ENCODE assay signal across 12 cellular contexts in the genomic region with DNA sequence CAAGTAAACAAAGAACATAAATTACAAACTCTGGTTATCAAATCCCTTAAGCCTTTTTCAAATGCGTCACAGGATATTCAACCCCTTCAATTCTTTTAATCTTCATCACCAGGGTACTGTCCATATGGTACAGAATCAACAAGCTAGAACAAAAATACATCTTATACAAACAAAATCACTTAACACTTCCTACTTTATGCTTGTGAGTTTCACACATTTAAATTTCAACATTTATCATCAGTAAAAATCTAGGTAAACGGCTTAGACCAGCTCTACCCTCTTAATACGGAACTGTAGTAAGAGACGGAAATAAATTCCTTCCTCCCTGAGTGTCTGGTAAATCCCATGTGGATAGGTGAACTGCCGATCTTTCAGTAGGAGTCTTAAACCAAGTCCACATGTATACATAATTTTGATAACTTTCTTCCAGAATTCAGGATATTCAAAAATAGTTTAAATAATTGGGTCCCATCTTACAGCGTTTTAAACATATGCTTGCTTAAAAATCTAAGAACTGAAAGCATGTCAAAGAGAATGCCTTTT. TPM values are rescaled to one million over a fixed set of nuclear protein-coding genes. Genes with fewer than 3 reads are reported as not detected.
A peak's percentile ranks its signal among the peaks of the same experiment; 100 is the strongest.
DNase-seq lines count a peak whose midpoint lies in the region; ATAC-seq, FAIRE-seq and TF ChIP-seq lines count a peak whose summit lies in the region.
"Had no signal": no experiment of that assay in that cellular context is flagged by ENCODE, and none has a peak within 500 bp of the region (broad histone marks: within the 10 kb centered on the region; RNA-seq: fewer than 3 reads in every experiment).

No MANE protein-coding gene starts in this region.

- no peaks in the 10 kb centered on the region for H3K36me3 Mint-ChIP-seq in astrocyte (ENCODE audit: low read depth, unreplicated experiment)

- H3K4me1 Mint-ChIP-seq in astrocyte (ENCODE audit: low read depth, unreplicated experiment), result no peaks in the 10 kb centered on the region

- H3K79me2 ChIP-seq in ACC112 (ENCODE audit: control insufficient read depth, insufficient read depth, low read length, unreplicated experiment) (no peaks in the 10 kb centered on the region), astrocyte (ENCODE audit: insufficient read depth, low read length) (no peaks in the 10 kb centered on the region)

- no peak overlapping the region for H3K27ac Mint-ChIP-seq in astrocyte (ENCODE audit: unreplicated experiment)
- H3K27ac Mint-ChIP-seq: activated T-cell treated with anti-CD3 and anti-CD28 coated beads, Interleukin-2, amount 50 U/mL, for 24 hours had no signal

- peaks cover 4% of the 10 kb centered on the region for H3K27me3 Mint-ChIP-seq in astrocyte (ENCODE audit: low read depth, unreplicated experiment)

- H3K4me3 Mint-ChIP-seq in astrocyte (ENCODE audit: unreplicated experiment), result peak overlapping the region; percentile 97

- no peaks in the 10 kb centered on the region for H4K20me1 ChIP-seq in astrocyte (ENCODE audit: insufficient read depth, low read length)

- H3K4me2 ChIP-seq in astrocyte (ENCODE audit: low read length), result peak overlapping the region; percentile 98

- no peak overlapping the region for H3K9ac ChIP-seq in HUES6 (ENCODE audit: low read length)
- H3K9ac ChIP-seq in astrocyte (ENCODE audit: low read length), result no peak overlapping the region

- in situ Hi-C loops in GM13977 (cut with MboI; ENCODE audit: low pct_unique_long_range_greater_than_20kb, low sequenced_read_pairs, unreplicated experiment), result no loop called here

- H3K27ac ChIP-seq in ACC112 (ENCODE audit: low read depth, low read length) (no peak overlapping the region), HUES6 (ENCODE audit: low read depth, low read length) (no peak overlapping the region), astrocyte (ENCODE audit: low read depth, low read length) (no peak overlapping the region)
- H3K27ac ChIP-seq: skin epidermis had no signal

- no peak for FAIRE-seq in astrocyte (lab: Jason Lieb, UNC)

- TF ChIP-seq CTCF in astrocyte (IDR thresholded peaks at IDR 0.05; ENCODE audit: insufficient read depth, low read depth, low read length) (no peak), GM13977 (IDR thresholded peaks at IDR 0.05; ENCODE audit: extremely low read depth, insufficient read depth, missing control alignments) (no peak)

- H3K9me3 ChIP-seq in HUES6 (ENCODE audit: control insufficient read depth, insufficient read depth, low read depth, low read length) (no peaks in the 10 kb centered on the region), astrocyte (ENCODE audit: insufficient read depth, low read depth, low read length) (no peaks in the 10 kb centered on the region)

- H2AFZ ChIP-seq in ACC112 (ENCODE audit: low read length, unreplicated experiment), result peak overlapping the region; percentile 42
- peak overlapping the region; percentile 80 for H2AFZ ChIP-seq in astrocyte (ENCODE audit: low read depth, low read length)

- H3K4me3 ChIP-seq in ACC112 (ENCODE audit: low read depth, low read length) (peak overlapping the region; percentile 80), HUES6 (ENCODE audit: low read depth, low read length) (peak overlapping the region; percentile 78; the same call in 1 of the 2 replicates), astrocyte (ENCODE audit: insufficient read depth, low read depth, low read length) (peak overlapping the region; percentile 70)

- H3K36me3 ChIP-seq in ACC112 (ENCODE audit: insufficient read depth, low read length) (no peaks in the 10 kb centered on the region), HUES6 (ENCODE audit: control insufficient read depth, insufficient read depth, low read length) (no peaks in the 10 kb centered on the region), astrocyte (ENCODE audit: insufficient read depth, low read length) (no peaks in the 10 kb centered on the region)

- H3K4me1 ChIP-seq in ACC112 (ENCODE audit: control insufficient read depth, insufficient read depth, low read length, unreplicated experiment) (peaks cover 11% of the 10 kb centered on the region), HUES6 (ENCODE audit: control insufficient read depth, insufficient read depth, low read length) (peaks cover 5% of the 10 kb centered on the region; the same call in 1 of the 2 replicates), astrocyte (ENCODE audit: insufficient read depth, low read length) (no peaks in the 10 kb centered on the region)

- DNase-seq in astrocyte (ENCODE audit: low read depth), result no peak
- peak; percentile 17 for DNase-seq in midbrain (lab: John Stamatoyannopoulos, UW)
- no peak for DNase-seq in GM13977 (ENCODE audit: low spot score)
- DNase-seq in mucosa of gallbladder (ENCODE audit: low spot score), result no peak
- DNase-seq: activated T-cell treated with anti-CD3 and anti-CD28 coated beads, Interleukin-2, amount 50 U/mL, for 24 hours; cerebellar nuclear complex; NCI-H1092 treated with DMSO at 0.1 percent for 48 hours had no signal

- ATAC-seq in GM19035 (IDR thresholded peaks at IDR 0.05; ENCODE audit: unreplicated experiment) (no peak), GM21576 (IDR thresholded peaks at IDR 0.05; ENCODE audit: unreplicated experiment) (no peak)

- peaks cover 49% of the 10 kb centered on the region for H3K27me3 ChIP-seq in ACC112 (ENCODE audit: insufficient read depth, low read length)
- peaks cover 13% of the 10 kb centered on the region for H3K27me3 ChIP-seq in HUES6 (ENCODE audit: control insufficient read depth, insufficient read depth, low read length)
- H3K27me3 ChIP-seq in astrocyte (ENCODE audit: insufficient read depth, low read length), result no peaks in the 10 kb centered on the region

- H3K9me3 Mint-ChIP-seq in astrocyte (ENCODE audit: unreplicated experiment), result peaks cover 2% of the 10 kb centered on the region
- H3K9me3 Mint-ChIP-seq: activated T-cell treated with anti-CD3 and anti-CD28 coated beads, Interleukin-2, amount 50 U/mL, for 24 hours had no signal

RNA-seq across cellular contexts. Expression of gene CCDC181, which starts 1.0 kb away (rescaled TPM):
- total RNA-seq in astrocyte, result 1.1 and 1.5 TPM in 2 replicates
- 5.6 TPM for total RNA-seq in mucosa of gallbladder

RNA-seq across cellular contexts. Expression of gene BLZF1, which starts 58.2 kb away (rescaled TPM):
- total RNA-seq in astrocyte (52.0 and 55.1 TPM in 2 replicates), mucosa of gallbladder (32.0 TPM)

RNA-seq across cellular contexts. Expression of gene NME7, which starts 58.6 kb away (rescaled TPM):
- total RNA-seq in astrocyte, result 21.2 and 30.8 TPM in 2 replicates
- total RNA-seq in mucosa of gallbladder, result 18.0 TPM

RNA-seq across cellular contexts. Expression of gene SLC19A2, which starts 59.5 kb away (rescaled TPM):
- total RNA-seq in astrocyte, result 12.5 and 14.1 TPM in 2 replicates
- 29.0 TPM for total RNA-seq in mucosa of gallbladder
